36 cellular contexts compared by ENCODE assay signal in the genomic region with DNA sequence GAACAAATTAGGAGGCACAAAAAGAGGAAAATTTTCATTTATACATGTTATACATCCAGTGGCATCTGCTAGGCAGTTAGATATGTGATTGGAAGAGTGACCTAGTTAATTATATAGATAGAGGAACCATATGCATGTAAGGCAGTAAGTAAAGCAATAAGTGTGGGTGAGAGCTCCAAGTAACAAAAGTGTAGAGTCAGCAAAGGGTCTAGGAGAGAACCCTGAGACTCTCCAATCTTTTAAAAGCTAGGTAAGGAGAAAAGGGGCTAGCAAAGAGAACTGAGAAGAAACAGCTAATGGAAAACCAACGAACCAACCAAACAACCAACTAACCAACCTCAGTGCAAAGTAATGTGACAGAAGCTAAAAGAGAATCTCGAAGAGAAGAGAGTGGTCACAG. TPM values are rescaled to one million over a fixed set of nuclear protein-coding genes. Genes with fewer than 3 reads are reported as not detected.
"Had no signal": no experiment of that assay in that cellular context is flagged by ENCODE, and none has a peak within 500 bp of the region (broad histone marks: within the 10 kb centered on the region; RNA-seq: fewer than 3 reads in every experiment).

No MANE protein-coding gene starts in this region.

- ATAC-seq: activated naive CD4-positive, alpha-beta T cell treated with anti-CD3 and anti-CD28 coated beads, Interleukin-2, amount 50 U/mL, for 72 hours; activated naive CD8-positive, alpha-beta T cell treated with anti-CD3 and anti-CD28 coated beads, Interleukin-2, amount 50 U/mL, for 24 hours; activated T-cell treated with anti-CD3 and anti-CD28 coated beads, Interleukin-2, amount 50 U/mL, for 4 hours; activated T-cell treated with anti-CD3 and anti-CD28 coated beads, Interleukin-2, amount 50 U/mL, for 72 hours; activated T-helper 17 cell treated with anti-CD3 and anti-CD28 coated beads, Interleukin-2, amount 50 U/mL, for 72 hours; body of pancreas had no signal

- H3K27me3 ChIP-seq: body of pancreas, brain microvascular endothelial cell had no signal

- H3K4me3 ChIP-seq: adrenal gland, ascending aorta, body of pancreas, breast epithelium, cardiac muscle cell had no signal

- H3K9me3 ChIP-seq: adrenal gland, ascending aorta, body of pancreas, breast epithelium had no signal

- FAIRE-seq: astrocyte, bronchial epithelial cell had no signal

- DNase-seq: activated effector memory CD4-positive, alpha-beta T cell treated with anti-CD3 and anti-CD28 coated beads, Interleukin-2, amount 50 U/mL, for 16 hours; activated effector memory CD4-positive, alpha-beta T cell treated with Interleukin-2 at 50 U/mL for 16 hours; activated gamma-delta T cell; activated gamma-delta T cell treated with Interleukin-2 at 50 U/mL for 16 hours; activated naive CD4-positive, alpha-beta T cell; activated naive CD4-positive, alpha-beta T cell treated with anti-CD3 and anti-CD28 coated beads for 36 hours; activated naive CD4-positive, alpha-beta T cell treated with anti-CD3 and anti-CD28 coated beads, Interleukin-2, amount 10 ng/mL, durations not matched to agents 7 days and 5 days; activated naive CD4-positive, alpha-beta T cell treated with anti-CD3 and anti-CD28 coated beads, Interleukin-2, amount 50 U/mL, for 16 hours; activated naive CD4-positive, alpha-beta T cell treated with Interleukin-2 at 50 U/mL for 16 hours; activated naive CD8-positive, alpha-beta T cell treated with anti-CD3 and anti-CD28 coated beads for 36 hours; activated naive CD8-positive, alpha-beta T cell treated with anti-CD3 and anti-CD28 coated beads, Interleukin-2, amount 10 ng/mL, durations not matched to agents 7 days and 5 days; activated naive CD8-positive, alpha-beta T cell treated with anti-CD3 and anti-CD28 coated beads, Interleukin-2, amount 50 U/mL, for 24 hours; activated T-cell treated with anti-CD3 and anti-CD28 coated beads, Interleukin-2, amount 50 U/mL, for 24 hours; activated T-cell treated with anti-CD3 and anti-CD28 coated beads, Interleukin-2, amount 50 U/mL, for 4 hours; activated T-cell treated with anti-CD3 and anti-CD28 coated beads, Interleukin-2, amount 50 U/mL, for 48 hours; activated T-cell treated with anti-CD3 and anti-CD28 coated beads, Interleukin-2, amount 50 U/mL, for 72 hours; adrenal gland; amniotic stem cell; amygdala; anterior cingulate cortex; aorta; body of pancreas; brain microvascular endothelial cell; caudate nucleus; central memory CD4-positive, alpha-beta T cell; cerebellar nuclear complex had no signal

- H3K27ac ChIP-seq: adrenal gland, ascending aorta, body of pancreas, brain microvascular endothelial cell, breast epithelium, cardiac muscle cell had no signal

- H3K36me3 ChIP-seq: adrenal gland, ascending aorta, brain microvascular endothelial cell, breast epithelium, cardiac muscle cell had no signal

- H3K4me1 ChIP-seq: breast epithelium had no signal

RNA-seq across cellular contexts. Expression of a gene that starts 3.8 kb away (rescaled TPM):
- total RNA-seq: activated naive CD4-positive, alpha-beta T cell treated with anti-CD3 and anti-CD28 coated beads for 36 hours; activated naive CD4-positive, alpha-beta T cell treated with anti-CD3 and anti-CD28 coated beads, Interleukin-2, amount 50 U/mL, for 72 hours; activated naive CD8-positive, alpha-beta T cell treated with anti-CD3 and anti-CD28 coated beads for 36 hours; activated naive CD8-positive, alpha-beta T cell treated with anti-CD3 and anti-CD28 coated beads, Interleukin-2, amount 10 ng/mL, durations not matched to agents 7 days and 5 days; activated T-cell treated with anti-CD3 and anti-CD28 coated beads, Interleukin-2, amount 50 U/mL, for 4 hours; activated T-cell treated with anti-CD3 and anti-CD28 coated beads, Interleukin-2, amount 50 U/mL, for 72 hours; activated T-helper 1 cell treated with anti-CD3 and anti-CD28 coated beads, Interleukin-12 subunit alpha, Interleukin-12 subunit beta, Interleukin-2, Interleukin-4 antibody, amounts not matched to agents 30 ng/mL and 10 ng/mL and 1 ng/mL, durations not matched to agents 14 hours and 24 hours and 36 hours; activated T-helper 2 cell treated with anti-CD3 and anti-CD28 coated beads, Interferon-gamma antibody, Interleukin-2, Interleukin-4, amounts not matched to agents 10 μg/mL and 5 μg/mL and 100 μg/mL, durations not matched to agents 14 hours and 24 hours and 36 hours; adrenal gland; aorta; ascending aorta; astrocyte; body of pancreas; cardiac septum had no signal
- polyA plus RNA-seq: adrenal gland, aorta had no signal
